Comparison of ENCODE assay signal across 30 cellular contexts in genomic region chr2:164281896-164282295, GRCh38.
"Had no signal": no experiment of that assay in that cellular context is flagged by ENCODE, and none has a peak within 500 bp of the region (broad histone marks: within the 10 kb centered on the region; RNA-seq: fewer than 3 reads in every experiment).

No MANE protein-coding gene starts in this region.

- H3K27me3 Mint-ChIP-seq: naive thymus-derived CD8-positive, alpha-beta T cell; progenitor cell of endocrine pancreas; stimulated activated memory B cell treated with anti-CD40 and anti-IgM and Interleukin-4, amounts not matched to agents 10 μg/mL and 1 μg/mL and 100 μg/mL, for 72 hours; stimulated activated naive CD8-positive, alpha-beta T cell treated with anti-CD3 and anti-CD28 coated beads, Interleukin-15, amount 100 ng/mL, for 72 hours had no signal

- H3K9ac ChIP-seq: neural progenitor cell had no signal

- H3K27me3 ChIP-seq: hepatocyte, neural progenitor cell, neutrophil, right atrium auricular region, right lobe of liver, testis, thyroid gland, transverse colon, upper lobe of right lung had no signal

- ATAC-seq: left cardiac atrium; left lobe of liver; lower lobe of right lung; naive thymus-derived CD8-positive, alpha-beta T cell; right lobe of liver; stimulated activated memory B cell treated with anti-CD40 and anti-IgM and Interleukin-4, amounts not matched to agents 10 μg/mL and 1 μg/mL and 100 μg/mL, for 72 hours; stimulated activated naive CD8-positive, alpha-beta T cell treated with anti-CD3 and anti-CD28 coated beads, Interleukin-15, amount 100 ng/mL, for 72 hours; upper lobe of right lung had no signal

- DNase-seq: kidney glomerular epithelial cell; left cardiac atrium; lower lobe of right lung; mammary epithelial cell; mesenchymal stem cell; naive thymus-derived CD8-positive, alpha-beta T cell; occipital lobe; right lobe of liver; stimulated activated CD4-positive, alpha-beta T cell treated with anti-CD3 and anti-CD28 coated beads, Interleukin-1b, Interleukin-23, amount 100 ng/mL, for 48 hours; stimulated activated CD4-positive, alpha-beta T cell treated with anti-CD3 and anti-CD28 coated beads, Interleukin-2, amount 100 ng/mL, for 48 hours; stimulated activated CD4-positive, alpha-beta T cell treated with anti-CD3 and anti-CD28 coated beads, Interleukin-4, amount 100 ng/mL, for 4 hours; stimulated activated CD8-positive, alpha-beta memory T cell treated with anti-CD3 and anti-CD28 coated beads, Interleukin-4, amount 100 ng/mL, for 48 hours; stimulated activated naive CD4-positive, alpha-beta T cell treated with Interleukin-2 at 50 U/mL for 16 hours; stimulated activated naive CD8-positive, alpha-beta T cell treated with anti-CD3 and anti-CD28 coated beads, Interleukin-15, amount 100 ng/mL, for 72 hours; substantia nigra; testis; thyroid gland; transverse colon; upper lobe of right lung had no signal

- H3K27ac ChIP-seq: hepatocyte, lower lobe of right lung, neural progenitor cell, neutrophil, right atrium auricular region, right lobe of liver, testis, thyroid gland, transverse colon, upper lobe of right lung had no signal

- H3K4me1 ChIP-seq: lower lobe of right lung, right lobe of liver, testis, thyroid gland, transverse colon, upper lobe of right lung had no signal

- H3K79me2 ChIP-seq: hepatocyte had no signal

- H3K4me3 ChIP-seq: hepatocyte, lower lobe of right lung, neural progenitor cell, right atrium auricular region, right lobe of liver, smooth muscle cell, testis, thyroid gland, transverse colon, upper lobe of right lung had no signal

- H3K4me2 ChIP-seq: hepatocyte, neural progenitor cell, smooth muscle cell had no signal

- H2AFZ ChIP-seq: hepatocyte, neural progenitor cell had no signal

- H3K9me3 Mint-ChIP-seq: nephron; neural progenitor cell; stimulated activated memory B cell treated with anti-CD40 and anti-IgM and Interleukin-4, amounts not matched to agents 10 μg/mL and 1 μg/mL and 100 μg/mL, for 72 hours; stimulated activated naive CD8-positive, alpha-beta T cell treated with anti-CD3 and anti-CD28 coated beads, Interleukin-15, amount 100 ng/mL, for 72 hours had no signal

- H3K36me3 Mint-ChIP-seq: naive thymus-derived CD8-positive, alpha-beta T cell; neural progenitor cell; stimulated activated memory B cell treated with anti-CD40 and anti-IgM and Interleukin-4, amounts not matched to agents 10 μg/mL and 1 μg/mL and 100 μg/mL, for 72 hours had no signal

- H3K36me3 ChIP-seq: lower lobe of right lung, neural progenitor cell, neutrophil, right atrium auricular region, right lobe of liver, thyroid gland, transverse colon, upper lobe of right lung had no signal

- H3K27ac Mint-ChIP-seq: naive thymus-derived CD8-positive, alpha-beta T cell; nephron; neural progenitor cell; progenitor cell of endocrine pancreas; stimulated activated memory B cell treated with anti-CD40 and anti-IgM and Interleukin-4, amounts not matched to agents 10 μg/mL and 1 μg/mL and 100 μg/mL, for 72 hours; stimulated activated naive CD8-positive, alpha-beta T cell treated with anti-CD3 and anti-CD28 coated beads, Interleukin-15, amount 100 ng/mL, for 72 hours had no signal

- H3K4me1 Mint-ChIP-seq: naive thymus-derived CD8-positive, alpha-beta T cell; nephron; stimulated activated memory B cell treated with anti-CD40 and anti-IgM and Interleukin-4, amounts not matched to agents 10 μg/mL and 1 μg/mL and 100 μg/mL, for 72 hours; stimulated activated naive CD8-positive, alpha-beta T cell treated with anti-CD3 and anti-CD28 coated beads, Interleukin-15, amount 100 ng/mL, for 72 hours had no signal

- H3K9me3 ChIP-seq: lower lobe of right lung, neutrophil, right atrium auricular region, right lobe of liver, testis, thyroid gland, transverse colon, upper lobe of right lung had no signal

- H3K4me3 Mint-ChIP-seq: naive thymus-derived CD8-positive, alpha-beta T cell; nephron; neural progenitor cell; stimulated activated memory B cell treated with anti-CD40 and anti-IgM and Interleukin-4, amounts not matched to agents 10 μg/mL and 1 μg/mL and 100 μg/mL, for 72 hours; stimulated activated naive CD8-positive, alpha-beta T cell treated with anti-CD3 and anti-CD28 coated beads, Interleukin-15, amount 100 ng/mL, for 72 hours had no signal

- FAIRE-seq: keratinocyte, urothelium cell line had no signal
